Comparison of ENCODE assay signal across 8 cellular contexts in genomic region chr3:30768703-30769550, GRCh38.
A peak's percentile ranks its signal among the peaks of the same experiment; 100 is the strongest.
DNase-seq lines count a peak whose midpoint lies in the region; ATAC-seq and TF ChIP-seq lines count a peak whose summit lies in the region.

No MANE protein-coding gene starts in this region.

- H3K36me3 ChIP-seq in PC-9 (ENCODE audit: low read depth): no peaks in the 10 kb centered on the region
- H3K36me3 ChIP-seq in tibial artery: no peaks in the 10 kb centered on the region

- H3K27me3 Mint-ChIP-seq in activated T-helper 17 cell treated with anti-CD3 and anti-CD28 coated beads, Interleukin-2, amount 50 U/mL, for 72 hours: peaks cover 8% of the 10 kb centered on the region
- peaks cover 15% of the 10 kb centered on the region for H3K27me3 Mint-ChIP-seq in osteocyte (ENCODE audit: unreplicated experiment)

- H3F3A ChIP-seq in PC-9 (ENCODE audit: insufficient read depth, low read depth): no peaks in the 10 kb centered on the region

- H3K27ac Mint-ChIP-seq in activated T-helper 17 cell treated with anti-CD3 and anti-CD28 coated beads, Interleukin-2, amount 50 U/mL, for 72 hours: no peak overlapping the region
- H3K27ac Mint-ChIP-seq in osteocyte (ENCODE audit: unreplicated experiment): no peak overlapping the region

- ATAC-seq in HG03432 (IDR thresholded peaks at IDR 0.05; ENCODE audit: unreplicated experiment): peak; percentile 73
- peak; percentile 46 for ATAC-seq in activated T-helper 17 cell treated with anti-CD3 and anti-CD28 coated beads, Interleukin-2, amount 50 U/mL, for 72 hours (replicated peaks)
- ATAC-seq in foreskin keratinocyte: peak; percentile 27
- no peak for ATAC-seq in GM18909 (IDR thresholded peaks at IDR 0.05; ENCODE audit: poor library complexity, unreplicated experiment)

- no peak overlapping the region for H3K27ac ChIP-seq in PC-9
- no peak overlapping the region for H3K27ac ChIP-seq in foreskin keratinocyte
- no peak overlapping the region for H3K27ac ChIP-seq in tibial artery

- no peaks in the 10 kb centered on the region for H3K9me2 ChIP-seq in PC-9 (ENCODE audit: insufficient read depth)

- H3K79me2 ChIP-seq in PC-9 (ENCODE audit: low read depth): no peaks in the 10 kb centered on the region

- H4K20me1 ChIP-seq in PC-9 (ENCODE audit: insufficient read depth): no peaks in the 10 kb centered on the region

- H3K4me3 ChIP-seq in PC-9 (no peak overlapping the region), tibial artery (no peak overlapping the region)

- no peak overlapping the region for H2AFZ ChIP-seq in PC-9

- H3K9me3 ChIP-seq in PC-9 (ENCODE audit: insufficient read depth, low read depth) (no peaks in the 10 kb centered on the region), tibial artery (no peaks in the 10 kb centered on the region)

- no TSS peak for BruUV-seq in PC-9 (replicated peaks; lab: Mats Ljungman, UMichigan)

- peak in 1 of 2 experiments; percentile 61 for DNase-seq in PC-9
- peak in 1 of 2 donors; percentile 47 for DNase-seq in foreskin keratinocyte
- DNase-seq in osteocyte (ENCODE audit: extremely low spot score, unreplicated experiment): peak; percentile 87
- peak; percentile 75 to 79 for DNase-seq in tibial artery

- no peak overlapping the region for H3K4me2 ChIP-seq in PC-9

- H3K4me1 Mint-ChIP-seq in activated T-helper 17 cell treated with anti-CD3 and anti-CD28 coated beads, Interleukin-2, amount 50 U/mL, for 72 hours: no peaks in the 10 kb centered on the region
- H3K4me1 Mint-ChIP-seq in osteocyte (ENCODE audit: unreplicated experiment): peaks cover 14% of the 10 kb centered on the region

- no peaks in the 10 kb centered on the region for H3K27me3 ChIP-seq in PC-9 (ENCODE audit: insufficient read depth, low read depth)
- peaks cover 3% of the 10 kb centered on the region for H3K27me3 ChIP-seq in foreskin keratinocyte
- H3K27me3 ChIP-seq in tibial artery: no peaks in the 10 kb centered on the region

- POLR2A ChIA-PET in PC-9 (lab: Charles Lee; ENCODE audit: unreplicated experiment): no interaction called here

- no peaks in the 10 kb centered on the region for H3K9me3 Mint-ChIP-seq in activated T-helper 17 cell treated with anti-CD3 and anti-CD28 coated beads, Interleukin-2, amount 50 U/mL, for 72 hours
- H3K9me3 Mint-ChIP-seq in osteocyte (ENCODE audit: unreplicated experiment): no peaks in the 10 kb centered on the region

- peaks cover 6% of the 10 kb centered on the region for H3K4me1 ChIP-seq in PC-9 (replicated peaks; ENCODE audit: insufficient read depth)
- peaks cover 4% of the 10 kb centered on the region for H3K4me1 ChIP-seq in foreskin keratinocyte
- H3K4me1 ChIP-seq in tibial artery: no peaks in the 10 kb centered on the region

- H3K4me3 Mint-ChIP-seq in activated T-helper 17 cell treated with anti-CD3 and anti-CD28 coated beads, Interleukin-2, amount 50 U/mL, for 72 hours: no peak overlapping the region
- H3K4me3 Mint-ChIP-seq in osteocyte (ENCODE audit: unreplicated experiment): no peak overlapping the region

- no peaks in the 10 kb centered on the region for H3K36me3 Mint-ChIP-seq in activated T-helper 17 cell treated with anti-CD3 and anti-CD28 coated beads, Interleukin-2, amount 50 U/mL, for 72 hours (ENCODE audit: low read depth)
- no peaks in the 10 kb centered on the region for H3K36me3 Mint-ChIP-seq in osteocyte (ENCODE audit: unreplicated experiment)

- TF ChIP-seq CTCF in GM12874 (IDR thresholded peaks at IDR 0.05; ENCODE audit: insufficient read depth, low read depth, low read length): peak; percentile 71
- peak; percentile 73 for TF ChIP-seq CTCF in PC-9 (conservative IDR thresholded peaks at IDR 0.05)
- peak; percentile 81 for TF ChIP-seq CTCF in foreskin keratinocyte (conservative IDR thresholded peaks at IDR 0.05)
- peak; percentile 89 for TF ChIP-seq CTCF in osteocyte (IDR thresholded peaks at IDR 0.05)
- peak; percentile 81 for TF ChIP-seq CTCF in tibial artery (IDR thresholded peaks at IDR 0.05)

- intact Hi-C loops in PC-9 (cut with micrococcal nuclease; ENCODE audit: unreplicated experiment): loop anchor here (1.0 to 5.0 kb wide), 2 partner anchors 363 to 518 kb away; no protein-coding TSS in a partner anchor
- intact Hi-C loops in tibial artery (cut with DNase I; ENCODE audit: low total_unique reads): loop anchor here (10.0 kb wide), 1 partner anchor 366 kb away; no protein-coding TSS in a partner anchor

- CTCF ChIA-PET in PC-9 (lab: Charles Lee): interaction anchor here (0.9 kb wide), 1 partner anchor 678 kb away, joined by 3 read pairs; no protein-coding TSS in a partner anchor
